1 cellular context compared by ENCODE assay signal in the genomic region with DNA sequence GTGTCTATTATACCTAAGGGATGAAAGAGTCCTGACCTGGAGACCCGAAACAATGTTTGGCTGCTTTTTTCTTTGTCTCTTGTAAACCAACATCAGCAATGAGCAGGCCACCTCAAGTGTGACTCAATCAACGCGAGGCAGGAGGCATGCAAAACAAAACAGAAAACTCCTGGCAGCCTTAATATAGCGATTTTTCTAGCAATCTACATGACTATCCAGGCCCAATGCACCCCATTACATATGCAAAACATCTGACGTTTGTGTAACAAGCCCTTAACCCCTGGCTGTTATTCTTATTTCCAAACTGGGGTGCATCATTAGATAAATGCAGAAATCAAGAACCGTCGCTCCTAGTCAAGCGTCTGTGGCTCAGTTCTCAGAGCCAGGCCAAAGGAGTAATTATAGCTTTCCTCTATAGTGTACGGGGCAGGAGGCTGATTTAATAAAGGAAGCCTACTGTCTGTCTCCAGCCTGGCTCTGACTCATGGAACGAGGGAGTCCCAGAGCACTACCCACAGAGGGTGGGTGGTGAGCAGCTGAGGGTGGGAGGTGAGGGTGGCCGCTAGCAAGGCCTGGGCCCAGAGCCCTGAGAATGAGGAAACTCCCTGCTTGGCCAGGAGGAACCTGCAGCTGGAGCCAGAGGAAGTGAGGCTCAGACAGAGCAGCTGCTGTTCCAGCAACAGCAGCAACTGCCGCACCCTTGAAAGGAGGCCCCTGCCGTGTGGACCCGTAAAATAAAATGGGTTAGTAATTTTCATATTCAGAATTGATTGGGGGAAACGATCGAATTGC.
TF ChIP-seq lines count a peak whose summit lies in the region.

No MANE protein-coding gene starts in this region.

TF ChIP-seq in endothelial cell of umbilical vein, 7 proteins besides CTCF, POLR2A, EP300 and RAD21:
- TF ChIP-seq EZH2 (IDR thresholded peaks at IDR 0.05; ENCODE audit: borderline replicate concordance, low read depth, low read length, severe bottlenecking) = no peak
- no peak for TF ChIP-seq MYC (IDR thresholded peaks at IDR 0.05; ENCODE audit: low read depth, low read length)
- TF ChIP-seq GATA2 (IDR thresholded peaks at IDR 0.05; ENCODE audit: insufficient read depth, insufficient read length, low read depth, low read length) = no peak
- no peak for TF ChIP-seq JUN (IDR thresholded peaks at IDR 0.05; ENCODE audit: borderline replicate concordance, insufficient read depth, insufficient read length, low read depth)
- TF ChIP-seq, protein P1, sequence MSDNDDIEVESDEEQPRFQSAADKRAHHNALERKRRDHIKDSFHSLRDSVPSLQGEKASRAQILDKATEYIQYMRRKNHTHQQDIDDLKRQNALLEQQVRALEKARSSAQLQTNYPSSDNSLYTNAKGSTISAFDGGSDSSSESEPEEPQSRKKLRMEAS (IDR thresholded peaks at IDR 0.05; ENCODE audit: insufficient read depth, insufficient read length) = no peak
- peak; percentile 31 for TF ChIP-seq FOS (IDR thresholded peaks at IDR 0.05; ENCODE audit: borderline replicate concordance, insufficient read depth, low read length)
- TF ChIP-seq POLR2AphosphoS5 (IDR thresholded peaks at IDR 0.05; ENCODE audit: insufficient read depth, low read depth, low read length) = peak; percentile 77
